8 cellular contexts compared by ENCODE assay signal in the genomic region with DNA sequence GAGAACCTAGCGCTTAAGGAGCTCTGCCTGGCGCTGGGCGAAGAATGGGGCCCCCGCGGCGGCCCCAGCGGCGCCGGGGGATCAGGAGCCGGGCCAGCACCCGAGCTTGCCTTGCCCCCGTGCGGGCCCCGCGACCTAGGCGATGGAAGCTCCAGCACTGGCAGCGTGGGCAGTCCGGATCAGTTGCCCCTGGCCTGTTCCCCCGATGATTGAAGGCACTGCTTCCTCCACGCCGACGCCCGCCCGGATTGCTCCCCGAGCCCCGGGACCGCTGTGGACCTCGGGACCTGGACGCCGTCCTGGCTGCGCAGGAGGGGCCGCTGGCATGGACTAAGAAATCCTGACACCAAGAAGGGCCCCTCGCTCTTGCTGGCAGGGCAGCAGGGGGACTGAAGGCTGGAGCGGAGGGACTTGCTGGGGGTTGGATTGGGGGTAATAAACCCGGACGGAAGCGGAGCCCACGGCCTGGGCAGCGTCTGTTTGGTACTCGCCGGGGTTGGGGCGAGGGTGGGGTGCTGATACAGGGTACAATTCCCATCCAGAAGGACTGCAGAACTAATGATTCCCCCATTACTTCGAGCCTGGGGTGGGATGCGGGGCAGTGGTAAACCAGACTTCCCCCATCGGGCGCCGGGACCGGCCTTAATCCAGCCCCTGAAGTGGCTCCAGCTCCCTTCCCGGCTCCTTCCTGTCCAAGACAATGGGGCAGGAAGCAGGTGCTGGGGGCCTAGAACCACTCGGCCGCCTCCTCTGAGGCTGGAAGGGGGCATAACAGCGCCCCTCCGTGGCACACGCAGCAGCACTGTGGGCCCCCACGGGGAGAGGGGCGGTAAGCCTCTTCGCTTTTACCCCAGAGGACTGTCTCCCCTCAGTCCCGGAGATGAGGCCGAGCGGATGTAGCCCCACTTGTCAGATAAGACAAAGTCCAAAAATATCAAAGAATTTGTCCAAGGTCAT. TPM values are rescaled to one million over a fixed set of nuclear protein-coding genes. Genes with fewer than 3 reads are reported as not detected.
A peak's percentile ranks its signal among the peaks of the same experiment; 100 is the strongest.
DNase-seq lines count a peak whose midpoint lies in the region; ATAC-seq and TF ChIP-seq lines count a peak whose summit lies in the region.

No MANE protein-coding gene starts in this region.

- CTCF ChIA-PET in RWPE1 (lab: Yijun Ruan, JAX), result interaction anchor here (0.6 to 1.9 kb wide), 9 partner anchors 21 to 664 kb away, joined by 3 to 8 read pairs (median 3); no protein-coding TSS in a partner anchor

- intact Hi-C loops in lower lobe of right lung (cut with DNase I), result no loop called here

- DNase-seq in stimulated activated CD4-positive, alpha-beta T cell treated with anti-CD3 and anti-CD28 coated beads, Interleukin-15, amount 100 ng/mL, for 24 hours, result peak; percentile 62
- DNase-seq in stimulated activated CD4-positive, alpha-beta T cell treated with anti-CD3 and anti-CD28 coated beads, Interleukin-1b, Interleukin-23, amount 100 ng/mL, for 48 hours, result no peak
- DNase-seq in RWPE1 (ENCODE audit: low spot score) (no peak), cardiac fibroblast (ENCODE audit: low read depth in 2 of 2) (peak; percentile 65 to 66), lower lobe of right lung (peak; percentile 62), hepatic stellate cell (ENCODE audit: low spot score) (no peak)

- peak overlapping the region; percentile 95 for H3K27ac ChIP-seq in RWPE1
- peak overlapping the region; percentile 98 for H3K27ac ChIP-seq in lower lobe of right lung
- peak overlapping the region; percentile 94 for H3K27ac ChIP-seq in temporal lobe (ENCODE audit: low read depth, low read length)

- ATAC-seq in lower lobe of right lung (no peak), HG02870 (IDR thresholded peaks at IDR 0.05; ENCODE audit: unreplicated experiment) (no peak)

- H3K4me1 ChIP-seq in lower lobe of right lung, result peaks cover 65% of the 10 kb centered on the region

- peak overlapping the region; percentile 69 to 80 for H3K4me3 ChIP-seq in cardiac fibroblast (replicated peaks in 1 of 2; ENCODE audit: low read depth in 2 of 2, low read length in 2 of 2)
- H3K4me3 ChIP-seq in lower lobe of right lung, result peak overlapping the region; percentile 88

- H3K9me3 ChIP-seq in lower lobe of right lung, result no peaks in the 10 kb centered on the region

- POLR2A ChIA-PET in RWPE1 (lab: Yijun Ruan, JAX; ENCODE audit: low non-redundant PET), result interaction anchor here (0.5 to 1.4 kb wide), 3 partner anchors 9 to 31 kb away, joined by 3 to 5 read pairs (median 3); partner anchors contain the start of gene FOSL1

- H3K27me3 ChIP-seq in lower lobe of right lung (ENCODE audit: low read depth), result no peaks in the 10 kb centered on the region

- peaks cover 8% of the 10 kb centered on the region for H3K36me3 ChIP-seq in lower lobe of right lung

- TF ChIP-seq CTCF in RWPE1 (conservative IDR thresholded peaks at IDR 0.05; ENCODE audit: low read depth), result no peak; the same call in 1 of the 2 replicates
- peak; percentile 17 for TF ChIP-seq CTCF in cardiac fibroblast (IDR thresholded peaks at IDR 0.05; ENCODE audit: low read depth, low read length)
- TF ChIP-seq CTCF in lower lobe of right lung (IDR thresholded peaks at IDR 0.05), result peak; percentile 45

RNA-seq across cellular contexts. Expression of gene CCDC85B, which starts 1.0 kb away (rescaled TPM):
- total RNA-seq in lower lobe of right lung (28.6 TPM), temporal lobe (12.0 TPM)

RNA-seq across cellular contexts. Expression of gene FIBP, which starts 3.2 kb away (rescaled TPM):
- total RNA-seq in lower lobe of right lung, result 44.0 TPM
- 109 TPM for total RNA-seq in temporal lobe

RNA-seq across cellular contexts. Expression of gene FOSL1, which starts 8.7 kb away (rescaled TPM):
- total RNA-seq in lower lobe of right lung (2.2 TPM), temporal lobe (not detected)

RNA-seq across cellular contexts. Expression of gene CTSW, which starts 11.8 kb away (rescaled TPM):
- total RNA-seq in lower lobe of right lung (20.6 TPM), temporal lobe (not detected)

RNA-seq across cellular contexts. Expression of gene EFEMP2, which starts 18.9 kb away (rescaled TPM):
- 53.9 TPM for total RNA-seq in lower lobe of right lung
- 8.4 TPM for total RNA-seq in temporal lobe

Comparison
In these comparisons a context has a peak if more than half of its experiments do, and no peak if none do; other contexts are left out.
1. DNase-seq: peak in stimulated activated CD4-positive, alpha-beta T cell treated with anti-CD3 and anti-CD28 coated beads, Interleukin-15, amount 100 ng/mL, for 24 hours (single experiment), cardiac fibroblast (2 of 2) and lower lobe of right lung (single experiment); none in stimulated activated CD4-positive, alpha-beta T cell treated with anti-CD3 and anti-CD28 coated beads, Interleukin-1b, Interleukin-23, amount 100 ng/mL, for 48 hours (single experiment), RWPE1 (single experiment) and hepatic stellate cell (single experiment).
2. Peak in every context shown above with its lines, with median percentiles within 50 percentile points of each other: H3K27ac ChIP-seq.